In the genomic region with DNA sequence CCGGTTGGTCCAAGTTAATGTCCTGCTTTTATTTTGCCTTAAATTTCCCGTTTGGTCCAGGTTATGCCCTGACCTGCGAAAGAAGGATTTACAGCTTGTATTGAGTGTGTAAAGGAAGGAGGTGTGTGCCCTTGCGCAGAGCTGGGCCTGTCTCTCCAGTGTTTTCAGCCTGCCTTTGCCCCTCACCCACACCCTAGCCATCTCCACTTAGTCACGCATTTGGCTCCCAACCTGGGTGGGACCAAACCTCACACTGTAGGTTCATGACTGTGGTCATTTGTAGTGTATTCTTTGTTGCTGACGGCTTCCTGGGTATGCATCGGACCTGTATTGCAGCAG, we compare ENCODE assay signal across 8 cellular contexts. TPM values are rescaled to one million over a fixed set of nuclear protein-coding genes. Genes with fewer than 3 reads are reported as not detected.
A peak's percentile ranks its signal among the peaks of the same experiment; 100 is the strongest.
DNase-seq lines count a peak whose midpoint lies in the region; ATAC-seq, FAIRE-seq and TF ChIP-seq lines count a peak whose summit lies in the region.

No MANE protein-coding gene starts in this region.

- H3K4me2 ChIP-seq in keratinocyte (ENCODE audit: control insufficient read depth, extremely low read depth, insufficient read depth, low read depth, low read length), result peak overlapping the region; percentile 96

- no peaks in the 10 kb centered on the region for H3K9me3 ChIP-seq in RWPE2 (ENCODE audit: severe bottlenecking)
- H3K9me3 ChIP-seq in ascending aorta, result no peaks in the 10 kb centered on the region
- H3K9me3 ChIP-seq in keratinocyte (ENCODE audit: control insufficient read depth, low read depth, low read length), result no peaks in the 10 kb centered on the region

- H3K36me3 ChIP-seq in RWPE2 (ENCODE audit: low read depth) (peaks cover 39% of the 10 kb centered on the region), ascending aorta (no peaks in the 10 kb centered on the region), keratinocyte (ENCODE audit: control insufficient read depth in 2 of 2, extremely low read depth in 1 of 2, insufficient read depth in 2 of 2, low read length in 2 of 2) (peaks cover 0 to 7% of the 10 kb centered on the region in 2 experiments)

- no peak for TF ChIP-seq CTCF in RWPE2 (IDR thresholded peaks at IDR 0.05; ENCODE audit: poor library complexity, severe bottlenecking)
- no peak for TF ChIP-seq CTCF in ascending aorta (IDR thresholded peaks at IDR 0.05)
- no peak for TF ChIP-seq CTCF in keratinocyte (optimal IDR thresholded peaks at IDR 0.05 in 1 of 3, IDR thresholded peaks at IDR 0.05 in 1 of 3, conservative IDR thresholded peaks at IDR 0.05 in 1 of 3; ENCODE audit: extremely low read depth in 1 of 3, insufficient read depth in 2 of 3, low read length in 3 of 3)

- intact Hi-C loops in ascending aorta (cut with DNase I), result loop anchor here (1.0 to 5.0 kb wide), 3 partner anchors 20 to 498 kb away; a partner anchor contains a TSS

- H4K20me1 ChIP-seq in keratinocyte (ENCODE audit: control insufficient read depth, extremely low read depth, insufficient read depth, low read length), result peaks cover 3% of the 10 kb centered on the region

- peaks cover 45% of the 10 kb centered on the region for H3K79me2 ChIP-seq in keratinocyte (ENCODE audit: control insufficient read depth, insufficient read depth, low read length)

- dilution Hi-C loops in keratinocyte (cut with MboI; ENCODE audit: extremely low pct_ligation_motif_present, low sequenced_read_pairs), result no loop called here

- no peaks in the 10 kb centered on the region for H3K27me3 ChIP-seq in RWPE2 (ENCODE audit: insufficient read depth, poor library complexity, severe bottlenecking)
- H3K27me3 ChIP-seq in ascending aorta, result no peaks in the 10 kb centered on the region
- H3K27me3 ChIP-seq in keratinocyte (ENCODE audit: control insufficient read depth, extremely low read depth, insufficient read depth, low read length), result no peaks in the 10 kb centered on the region

- peak; percentile 36 for DNase-seq in activated CD4-positive, alpha-beta T cell treated with anti-CD3 and anti-CD28 coated beads for 24 hours (ENCODE audit: low read depth in 2 of 2)
- DNase-seq in activated CD4-positive, alpha-beta T cell treated with anti-CD3 and anti-CD28 coated beads for 1 hour, result no peak
- DNase-seq in RWPE2 (ENCODE audit: low spot score), result peak; percentile 89
- DNase-seq in ascending aorta (ENCODE audit: low spot score in 2 of 2), result peak in 1 of 2 donors; percentile 72
- no peak for DNase-seq in keratinocyte (ENCODE audit: low read depth, low spot score)
- peak; percentile 38 for DNase-seq in stimulated activated CD4-positive, alpha-beta T cell treated with anti-CD3 and anti-CD28 coated beads, Interleukin-4, amount 100 ng/mL, for 1 hour
- DNase-seq in SHP77 (lab: John Stamatoyannopoulos, UW), result no peak

- H3K4me1 ChIP-seq in RWPE2 (ENCODE audit: insufficient read depth, poor library complexity, severe bottlenecking) (peaks cover 60% of the 10 kb centered on the region), ascending aorta (peaks cover 3 to 34% of the 10 kb centered on the region in 2 donors), keratinocyte (ENCODE audit: control insufficient read depth, extremely low read depth, insufficient read depth, low read length) (peaks cover 33% of the 10 kb centered on the region)

- ATAC-seq in HG03558 (IDR thresholded peaks at IDR 0.05; ENCODE audit: extremely low read depth, unreplicated experiment), result peak; percentile 28
- ATAC-seq in RWPE2 (ENCODE audit: low read depth), result peak; percentile 72

- no peak for FAIRE-seq in keratinocyte (lab: Jason Lieb, UNC)

- H3K9ac ChIP-seq in keratinocyte (ENCODE audit: control insufficient read depth, extremely low read depth, insufficient read depth, low read length), result peak overlapping the region; percentile 98

- H3K9me1 ChIP-seq in keratinocyte (ENCODE audit: control insufficient read depth, extremely low read depth, insufficient read depth, low read length), result no peaks in the 10 kb centered on the region

- H3K4me3 ChIP-seq in RWPE2 (ENCODE audit: severe bottlenecking) (peak overlapping the region; percentile 85), ascending aorta (peak overlapping the region; percentile 90 to 91), keratinocyte (ENCODE audit: control insufficient read depth in 2 of 3, extremely low read depth in 1 of 3, insufficient read depth in 2 of 3, low read depth in 1 of 3, low read length in 3 of 3) (peak overlapping the region; percentile 68 to 93 (median 80))

- H2AFZ ChIP-seq in keratinocyte (ENCODE audit: control insufficient read depth, low read length), result peak overlapping the region; percentile 72

- H3K27ac ChIP-seq in RWPE2 (ENCODE audit: poor library complexity, severe bottlenecking), result peak overlapping the region; percentile 96
- peak overlapping the region; percentile 96 to 98 for H3K27ac ChIP-seq in ascending aorta
- H3K27ac ChIP-seq in keratinocyte (ENCODE audit: control insufficient read depth, insufficient read depth, low read length), result peak overlapping the region; percentile 93

RNA-seq across cellular contexts. Expression of a gene that starts 0.6 kb away (rescaled TPM):
- total RNA-seq in ascending aorta, result 80.6 TPM
- 68.4 to 116 TPM (median 75.2 TPM) in 3 replicates for polyA plus RNA-seq in keratinocyte
- 63.3 TPM for polyA plus RNA-seq in keratinocyte (2011; ENCODE audit: low read depth)
- 54.1 and 86.8 TPM in 2 replicates for polyA plus RNA-seq in keratinocyte (2011; cell fraction: cytosol; rRNA removed)
- polyA plus RNA-seq in keratinocyte (2011; cell fraction: nucleus; rRNA removed), result 83.2 and 110 TPM in 2 replicates
- polyA plus RNA-seq in keratinocyte (2012; ENCODE audit: low replicate concordance), result 37.8 and 68.9 TPM in 2 replicates
- 25.7 to 97.1 TPM (median 43.6 TPM) in 3 replicates for polyA minus RNA-seq in keratinocyte
- 43.4 TPM for polyA minus RNA-seq in keratinocyte (2011; cell fraction: cytosol; rRNA and poly(A)+ RNA removed)
- polyA minus RNA-seq in keratinocyte (2011; cell fraction: nucleus; rRNA and poly(A)+ RNA removed), result 50.1 and 65.9 TPM in 2 replicates

RNA-seq across cellular contexts. Expression of a gene that starts 21.1 kb away (rescaled TPM):
- total RNA-seq in ascending aorta, result 62.7 TPM
- 62.7 to 87.1 TPM (median 74.3 TPM) in 3 replicates for polyA plus RNA-seq in keratinocyte
- 342 TPM for polyA plus RNA-seq in keratinocyte (2011; ENCODE audit: low read depth)
- polyA plus RNA-seq in keratinocyte (2011; cell fraction: cytosol; rRNA removed), result 44.9 and 66.7 TPM in 2 replicates
- polyA plus RNA-seq in keratinocyte (2011; cell fraction: nucleus; rRNA removed), result 69.6 and 101 TPM in 2 replicates
- polyA plus RNA-seq in keratinocyte (2012; ENCODE audit: low replicate concordance), result 63.3 and 67.1 TPM in 2 replicates
- polyA minus RNA-seq in keratinocyte, result 9.2 to 66.4 TPM (median 56.3 TPM) in 3 replicates
- polyA minus RNA-seq in keratinocyte (2011; cell fraction: cytosol; rRNA and poly(A)+ RNA removed), result 60.0 TPM
- 34.6 and 41.4 TPM in 2 replicates for polyA minus RNA-seq in keratinocyte (2011; cell fraction: nucleus; rRNA and poly(A)+ RNA removed)

Comparison
In these comparisons a context has a peak if more than half of its experiments do, and no peak if none do; other contexts are left out.
1. DNase-seq: peak in activated CD4-positive, alpha-beta T cell treated with anti-CD3 and anti-CD28 coated beads for 24 hours (2 of 2), RWPE2 (single experiment) and stimulated activated CD4-positive, alpha-beta T cell treated with anti-CD3 and anti-CD28 coated beads, Interleukin-4, amount 100 ng/mL, for 1 hour (single experiment); none in activated CD4-positive, alpha-beta T cell treated with anti-CD3 and anti-CD28 coated beads for 1 hour (single experiment), keratinocyte (single experiment) and SHP77 (0 of 2).
2. Peak in every context shown above with its lines, with median percentiles within 50 percentile points of each other: H3K27ac ChIP-seq and H3K4me3 ChIP-seq.